2 cellular contexts compared by ENCODE assay signal in the genomic region with DNA sequence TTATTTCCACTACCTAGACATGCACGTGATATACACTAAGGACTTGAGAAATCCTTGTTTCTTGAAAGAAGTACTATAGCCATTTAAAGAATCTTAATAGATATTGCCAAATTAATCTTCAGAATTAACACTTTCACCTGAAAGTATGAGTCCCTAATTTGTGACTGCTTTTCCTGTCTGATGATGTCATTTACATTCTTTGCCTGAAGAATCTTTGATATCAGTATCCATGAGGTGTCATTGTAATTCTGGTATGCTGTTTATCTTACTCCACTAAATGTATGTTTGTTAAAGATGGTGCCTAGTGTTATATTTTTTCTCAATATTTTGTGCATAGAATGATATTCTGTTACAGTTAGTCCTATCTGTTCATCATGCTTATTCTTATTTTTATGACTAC.
A peak's percentile ranks its signal among the peaks of the same experiment; 100 is the strongest.
TF ChIP-seq lines count a peak whose summit lies in the region.

No MANE protein-coding gene starts in this region.

TF ChIP-seq in HepG2, 621 proteins besides CTCF, POLR2A, EP300 and RAD21:
- TF ChIP-seq ATF7 (IDR thresholded peaks at IDR 0.05): peak; percentile 86
- TF ChIP-seq ATF7 (CRISPR knock-in tag; IDR thresholded peaks at IDR 0.05): no peak
- TF ChIP-seq REL (CRISPR knock-in tag; conservative IDR thresholded peaks at IDR 0.05): no peak

TF ChIP-seq in K562, 482 proteins besides CTCF, POLR2A, EP300 and RAD21:
- no peak for TF ChIP-seq TGIF2 (CRISPR knock-in tag; IDR thresholded peaks at IDR 0.05)
- peak; percentile 65 for TF ChIP-seq ATF3 (IDR thresholded peaks at IDR 0.05)
- no peak for TF ChIP-seq ATF3 (CRISPR knock-in tag; conservative IDR thresholded peaks at IDR 0.05)
